In the genomic region with DNA sequence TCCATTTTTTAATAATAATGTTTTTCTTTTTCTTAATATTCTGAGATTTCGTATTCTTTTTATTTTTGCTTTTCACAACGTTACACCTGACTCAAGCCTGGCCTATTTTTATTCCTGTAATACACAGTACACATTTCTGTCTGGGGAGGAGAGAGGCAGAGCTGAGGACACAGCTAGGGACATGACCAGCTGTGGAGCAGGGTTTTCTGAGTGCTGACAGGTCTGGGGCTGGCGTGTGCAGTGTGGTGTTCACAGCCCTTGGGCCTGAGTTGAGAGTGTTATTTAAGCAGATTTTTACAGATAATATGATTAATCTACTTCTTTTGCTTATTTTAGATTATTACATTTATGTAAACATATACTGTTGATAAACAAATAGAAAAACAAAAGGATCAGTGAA, we compare ENCODE assay signal across 18 cellular contexts. TPM values are rescaled to one million over a fixed set of nuclear protein-coding genes. Genes with fewer than 3 reads are reported as not detected.
A peak's percentile ranks its signal among the peaks of the same experiment; 100 is the strongest.
DNase-seq lines count a peak whose midpoint lies in the region; ATAC-seq and TF ChIP-seq lines count a peak whose summit lies in the region.
"Had no signal": no experiment of that assay in that cellular context is flagged by ENCODE, and none has a peak within 500 bp of the region (broad histone marks: within the 10 kb centered on the region; RNA-seq: fewer than 3 reads in every experiment).

No MANE protein-coding gene starts in this region.

- H3K27me3 ChIP-seq in BLaER1 (no peaks in the 10 kb centered on the region), SU-DHL-6 (ENCODE audit: low read length) (no peaks in the 10 kb centered on the region)

- H3K4me2 ChIP-seq in BLaER1, result peak overlapping the region; percentile 35
- H3K4me2 ChIP-seq in SU-DHL-6 (ENCODE audit: low read depth, low read length, poor library complexity, severe bottlenecking), result peak overlapping the region; percentile 48

- no peaks in the 10 kb centered on the region for H3K9me2 ChIP-seq in SU-DHL-6 (replicated peaks; ENCODE audit: insufficient read depth, low read length)

- no peak overlapping the region for H3K27ac Mint-ChIP-seq in activated CD4-positive, alpha-beta memory T cell treated with anti-CD3 and anti-CD28 coated beads, Interleukin-2, amount 10 ng/mL, durations not matched to agents 7 days and 5 days
- H3K27ac Mint-ChIP-seq: B cell; CD8-positive, alpha-beta T cell; GM23338; H9 had no signal

- no peaks in the 10 kb centered on the region for H4K20me1 ChIP-seq in BLaER1
- H4K20me1 ChIP-seq in SU-DHL-6 (ENCODE audit: low read depth, low read length), result no peaks in the 10 kb centered on the region

- DNase-seq in left cardiac atrium (no peak), myocyte (ENCODE audit: low read depth) (peak; percentile 14)
- DNase-seq in activated CD4-positive, alpha-beta memory T cell treated with anti-CD3 and anti-CD28 coated beads, Interleukin-2, amount 10 ng/mL, durations not matched to agents 7 days and 5 days, result no peak
- DNase-seq: CD8-positive, alpha-beta T cell; COR-L47; DND-41; GDM1; H9; IMR-90 had no signal

- no peaks in the 10 kb centered on the region for H3K27me3 Mint-ChIP-seq in activated CD4-positive, alpha-beta memory T cell treated with anti-CD3 and anti-CD28 coated beads, Interleukin-2, amount 10 ng/mL, durations not matched to agents 7 days and 5 days
- H3K27me3 Mint-ChIP-seq: B cell had no signal

- TF ChIP-seq CTCF in SU-DHL-6 (IDR thresholded peaks at IDR 0.05; ENCODE audit: insufficient read depth, low read length, poor library complexity, severe bottlenecking), result no peak

- no peak overlapping the region for H2AFZ ChIP-seq in SU-DHL-6 (ENCODE audit: low read depth, low read length, severe bottlenecking)
- H2AFZ ChIP-seq: GM23338 had no signal

- no peaks in the 10 kb centered on the region for H3K79me2 ChIP-seq in SU-DHL-6 (ENCODE audit: insufficient read depth, low read length)

- H3K4me1 ChIP-seq in BLaER1, result peaks cover 59% of the 10 kb centered on the region

- peaks cover 12% of the 10 kb centered on the region for H3K36me3 Mint-ChIP-seq in activated CD4-positive, alpha-beta memory T cell treated with anti-CD3 and anti-CD28 coated beads, Interleukin-2, amount 10 ng/mL, durations not matched to agents 7 days and 5 days (ENCODE audit: low read depth)

- CTCF ChIA-PET in activated CD4-positive, alpha-beta memory T cell treated with anti-CD3 and anti-CD28 coated beads, Interleukin-2, amount 10 ng/mL, durations not matched to agents 7 days and 5 days (lab: Charles Lee), result interaction anchor here (2.7 kb wide), 1 partner anchor 60 kb away, joined by 11 read pairs; no protein-coding TSS in a partner anchor

- H3K4me1 Mint-ChIP-seq in activated CD4-positive, alpha-beta memory T cell treated with anti-CD3 and anti-CD28 coated beads, Interleukin-2, amount 10 ng/mL, durations not matched to agents 7 days and 5 days, result peaks cover 5% of the 10 kb centered on the region

- H3F3A ChIP-seq in SU-DHL-6 (ENCODE audit: insufficient read depth), result peaks cover 6% of the 10 kb centered on the region; the same call in 1 of the 2 replicates

- H3K36me3 ChIP-seq in BLaER1, result peaks cover 48% of the 10 kb centered on the region
- no peaks in the 10 kb centered on the region for H3K36me3 ChIP-seq in SU-DHL-6 (ENCODE audit: low read length)

- H3K9ac ChIP-seq in BLaER1 (no peak overlapping the region), SU-DHL-6 (ENCODE audit: low read length) (no peak overlapping the region)

- H3K9me3 ChIP-seq in BLaER1 (no peaks in the 10 kb centered on the region), SU-DHL-6 (ENCODE audit: insufficient read depth, low read length) (no peaks in the 10 kb centered on the region)

- H3K27ac ChIP-seq in BLaER1 (no peak overlapping the region), SU-DHL-6 (ENCODE audit: low read depth, low read length) (peak overlapping the region; percentile 79)

- intact Hi-C loops in left cardiac atrium (cut with DNase I), result no loop called here

- H3K4me3 Mint-ChIP-seq in activated CD4-positive, alpha-beta memory T cell treated with anti-CD3 and anti-CD28 coated beads, Interleukin-2, amount 10 ng/mL, durations not matched to agents 7 days and 5 days, result no peak overlapping the region
- H3K4me3 Mint-ChIP-seq: B cell; CD14-positive monocyte; CD8-positive, alpha-beta T cell; GM23338; H9 had no signal

- no peaks in the 10 kb centered on the region for H3K9me3 Mint-ChIP-seq in activated CD4-positive, alpha-beta memory T cell treated with anti-CD3 and anti-CD28 coated beads, Interleukin-2, amount 10 ng/mL, durations not matched to agents 7 days and 5 days
- H3K9me3 Mint-ChIP-seq: CD14-positive monocyte; CD8-positive, alpha-beta T cell; GM23338; H9 had no signal

- H3K4me3 ChIP-seq in BLaER1 (no peak overlapping the region), SU-DHL-6 (ENCODE audit: insufficient read depth, low read length, poor library complexity, severe bottlenecking) (no peak overlapping the region)
- H3K4me3 ChIP-seq: GM23338 had no signal

- POLR2A ChIA-PET in activated CD4-positive, alpha-beta memory T cell treated with anti-CD3 and anti-CD28 coated beads, Interleukin-2, amount 10 ng/mL, durations not matched to agents 7 days and 5 days (lab: Charles Lee), result no interaction called here

- ATAC-seq in left cardiac atrium (peak; percentile 71 to 80), GM18520 (IDR thresholded peaks at IDR 0.05; ENCODE audit: unreplicated experiment) (no peak), GM18868 (IDR thresholded peaks at IDR 0.05; ENCODE audit: unreplicated experiment) (no peak), GM21390 (IDR thresholded peaks at IDR 0.05; ENCODE audit: unreplicated experiment) (no peak)
- ATAC-seq: CD8-positive, alpha-beta T cell; GM23338 had no signal

RNA-seq across cellular contexts. Expression of a gene that starts 55.9 kb away (rescaled TPM):
- 1 to 10 TPM; 1.6 to 2.6 TPM for total RNA-seq in left cardiac atrium
- total RNA-seq in myocyte, result 2.2 and 2.3 TPM in 2 replicates
- polyA plus RNA-seq in myocyte (2012), result 0.90 TPM
- total RNA-seq in activated CD4-positive, alpha-beta memory T cell treated with anti-CD3 and anti-CD28 coated beads, Interleukin-2, amount 10 ng/mL, durations not matched to agents 7 days and 5 days, result 100 to 1,000 TPM; 283 TPM
- total RNA-seq: A172 had no signal
- polyA plus RNA-seq: GM23338 had no signal

Comparison
In these comparisons a context has a peak if more than half of its experiments do, and no peak if none do; other contexts are left out.
1. ATAC-seq: peak in left cardiac atrium (2 of 2); none in GM18520 (single experiment), GM18868 (single experiment) and GM21390 (single experiment).
2. RNA of a gene that starts 55.9 kb away (total RNA-seq): 283 TPM in activated CD4-positive, alpha-beta memory T cell treated with anti-CD3 and anti-CD28 coated beads, Interleukin-2, amount 10 ng/mL, durations not matched to agents 7 days and 5 days; 1.6 to 2.6 TPM in left cardiac atrium and 2.2 to 2.3 TPM in myocyte; every median in the first group is over 10 times any median in the second.